Comparison of ENCODE assay signal across 19 cellular contexts in the genomic region with DNA sequence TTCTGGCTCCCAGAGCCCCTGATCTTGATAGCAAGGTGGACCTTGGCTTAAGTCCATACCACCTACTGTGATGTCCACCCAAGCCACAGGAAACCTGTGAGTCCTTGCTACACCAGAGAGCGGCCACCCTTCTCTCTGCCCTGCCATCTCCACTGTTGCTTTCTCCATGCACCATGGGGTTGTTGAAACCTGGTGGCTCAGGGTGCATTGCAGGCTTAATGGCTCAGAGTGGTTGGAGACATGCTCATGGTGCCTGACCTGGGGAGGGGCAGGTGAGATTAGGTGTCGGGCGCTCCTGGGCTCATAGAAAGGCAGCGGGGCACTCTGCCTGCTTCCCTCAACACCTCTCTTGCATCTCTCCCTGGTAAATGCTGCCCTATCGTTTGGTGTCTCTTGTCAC. TPM values are rescaled to one million over a fixed set of nuclear protein-coding genes. Genes with fewer than 3 reads are reported as not detected.
DNase-seq lines count a peak whose midpoint lies in the region; ATAC-seq and TF ChIP-seq lines count a peak whose summit lies in the region.
"Had no signal": no experiment of that assay in that cellular context is flagged by ENCODE, and none has a peak within 500 bp of the region (broad histone marks: within the 10 kb centered on the region; RNA-seq: fewer than 3 reads in every experiment).

No MANE protein-coding gene starts in this region.

- H4K20me1 ChIP-seq in osteoblast (ENCODE audit: insufficient read depth, low read length) = no peaks in the 10 kb centered on the region

- peaks cover 64% of the 10 kb centered on the region for H3K27me3 Mint-ChIP-seq in type B pancreatic cell

- no peak overlapping the region for H3K4me3 Mint-ChIP-seq in type B pancreatic cell
- H3K4me3 Mint-ChIP-seq: CD4-positive, alpha-beta memory T cell; HFFc6 had no signal

- H2AFZ ChIP-seq in osteoblast (ENCODE audit: low read length) = no peak overlapping the region

- H3K4me2 ChIP-seq in osteoblast (ENCODE audit: insufficient read depth, low read length) = no peak overlapping the region

- H3K27me3 ChIP-seq in H7 (ENCODE audit: control insufficient read depth, insufficient read depth, low read length) = no peaks in the 10 kb centered on the region
- H3K27me3 ChIP-seq in osteoblast (ENCODE audit: insufficient read depth, low read length) = peaks cover 13% of the 10 kb centered on the region
- H3K27me3 ChIP-seq: BE2C had no signal

- no peaks in the 10 kb centered on the region for H3K79me2 ChIP-seq in osteoblast (ENCODE audit: insufficient read depth, low read length)

- H3K9me3 ChIP-seq in osteoblast (ENCODE audit: low read depth, low read length) = no peaks in the 10 kb centered on the region
- H3K9me3 ChIP-seq: BE2C had no signal

- H3K4me1 ChIP-seq in osteoblast (ENCODE audit: insufficient read depth, low read length) = no peaks in the 10 kb centered on the region
- H3K4me1 ChIP-seq: BE2C had no signal

- TF ChIP-seq CTCF in osteoblast (IDR thresholded peaks at IDR 0.05; ENCODE audit: extremely low read depth, low read depth, low read length) = no peak
- no peak for TF ChIP-seq CTCF in type B pancreatic cell (conservative IDR thresholded peaks at IDR 0.05)

- no peak overlapping the region for H3K27ac ChIP-seq in osteoblast (ENCODE audit: low read depth, low read length)
- H3K27ac ChIP-seq: C4-2B had no signal

- H3K36me3 ChIP-seq in H7 (replicated peaks; ENCODE audit: control insufficient read depth, insufficient read depth, low read length) (no peaks in the 10 kb centered on the region), osteoblast (ENCODE audit: insufficient read depth, low read length) (no peaks in the 10 kb centered on the region)
- H3K36me3 ChIP-seq: BE2C had no signal

- ATAC-seq in HG02885 (IDR thresholded peaks at IDR 0.05; ENCODE audit: poor library complexity, unreplicated experiment) = no peak
- no peak for ATAC-seq in HG02938 (IDR thresholded peaks at IDR 0.05; ENCODE audit: unreplicated experiment)

- H3K4me3 ChIP-seq in H7 (ENCODE audit: insufficient read depth, low read depth, low read length) = no peak overlapping the region
- no peak overlapping the region for H3K4me3 ChIP-seq in osteoblast (ENCODE audit: insufficient read depth, low read length)

- peak; percentile 31 for DNase-seq in H7
- DNase-seq in ecto neural progenitor cell (ENCODE audit: low spot score) = peak; percentile 26
- peak; percentile 66 for DNase-seq in osteoblast (ENCODE audit: insufficient read length, low spot score, missing footprints)
- DNase-seq in type B pancreatic cell (ENCODE audit: extremely low spot score, unreplicated experiment) = peak; percentile 40
- DNase-seq in iPS-NIHi11 (ENCODE audit: low spot score) = no peak
- DNase-seq: BE2C; CD4-positive, alpha-beta memory T cell; DMS79; GOT3; HCEC 1CT; HFFc6; IMR-90; KBM-7 had no signal

- H3K36me3 Mint-ChIP-seq in type B pancreatic cell = no peaks in the 10 kb centered on the region
- H3K36me3 Mint-ChIP-seq: CD4-positive, alpha-beta memory T cell had no signal

- H3K27ac Mint-ChIP-seq in type B pancreatic cell = no peak overlapping the region
- H3K27ac Mint-ChIP-seq: HFFc6 had no signal

- no peaks in the 10 kb centered on the region for H3K4me1 Mint-ChIP-seq in type B pancreatic cell (ENCODE audit: unreplicated experiment)
- H3K4me1 Mint-ChIP-seq: CD4-positive, alpha-beta memory T cell had no signal

- no peaks in the 10 kb centered on the region for H3K9me3 Mint-ChIP-seq in type B pancreatic cell
- H3K9me3 Mint-ChIP-seq: HFFc6 had no signal

RNA-seq across cellular contexts. Expression of gene CACNG2, which starts 25.0 kb away (rescaled TPM):
- 0.15 TPM in 1 of 2 replicates, not detected in the other for total RNA-seq in H7 (2014; rRNA removed; shearing (Covaris generic))
- total RNA-seq in osteoblast (not detected in 2 replicates), type B pancreatic cell (ENCODE audit: low replicate concordance) (not detected in 2 replicates)
- total RNA-seq: A172; CD4-positive, alpha-beta memory T cell; G401; HFFc6; HT-29; IMR-90 had no signal

RNA-seq across cellular contexts. Expression of gene IFT27, which starts 47.4 kb away (rescaled TPM):
- total RNA-seq in H7 (2014; rRNA removed; shearing (Covaris generic)) = 20.2 and 30.1 TPM in 2 replicates
- total RNA-seq in osteoblast = 22.1 and 27.4 TPM in 2 replicates
- 35.4 and 46.6 TPM in 2 replicates for total RNA-seq in type B pancreatic cell (ENCODE audit: low replicate concordance)
